ENCODE assay signal across 21 cellular contexts in the genomic region with DNA sequence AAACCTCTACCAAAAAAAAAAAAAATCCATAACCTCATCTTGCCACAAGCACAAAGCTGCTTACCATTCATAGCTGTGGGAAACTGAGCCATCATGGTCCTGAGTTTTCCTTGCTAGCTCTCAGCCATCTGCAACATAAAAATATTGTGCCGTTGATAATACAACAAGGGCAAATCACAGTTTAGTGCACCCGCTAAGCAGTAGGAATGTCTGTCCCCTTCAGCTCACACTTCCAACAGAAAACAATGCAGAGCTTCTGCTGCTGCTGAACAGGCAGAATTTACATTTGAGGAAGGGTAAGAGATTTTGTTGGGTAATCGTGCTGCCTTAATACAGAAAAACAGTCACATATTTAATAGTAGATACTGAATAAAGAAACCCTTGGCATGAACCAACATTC. TPM values are rescaled to one million over a fixed set of nuclear protein-coding genes. Genes with fewer than 3 reads are reported as not detected.
DNase-seq lines count a peak whose midpoint lies in the region; ATAC-seq, FAIRE-seq and TF ChIP-seq lines count a peak whose summit lies in the region.
"Had no signal": no experiment of that assay in that cellular context is flagged by ENCODE, and none has a peak within 500 bp of the region (broad histone marks: within the 10 kb centered on the region; RNA-seq: fewer than 3 reads in every experiment).

No MANE protein-coding gene starts in this region.

- H3K36me3 Mint-ChIP-seq in Calu3 (ENCODE audit: insufficient read depth, unreplicated experiment) = no peaks in the 10 kb centered on the region

- H3K4me3 Mint-ChIP-seq in Calu3 (ENCODE audit: low read depth, unreplicated experiment) = no peak overlapping the region
- H3K4me3 Mint-ChIP-seq: activated CD8-positive, alpha-beta memory T cell treated with anti-CD3 and anti-CD28 coated beads, Interleukin-2, amount 10 ng/mL, durations not matched to agents 7 days and 5 days; T-helper 2 cell treated with Interferon-gamma antibody and Interleukin-4, amounts not matched to agents 5 μg/mL and 100 μg/mL, for 36 hours had no signal

- in situ Hi-C loops in HAP-1 (cut with MboI; ENCODE audit: low sequenced_read_pairs) (no loop called here), GM12878 (cut with MboI) (no loop called here)

- H3K36me3 ChIP-seq in HAP-1 (replicated peaks) = no peaks in the 10 kb centered on the region
- H3K36me3 ChIP-seq in GM12878 (ENCODE audit: control insufficient read depth in 2 of 2, insufficient read depth in 2 of 2, low read length in 1 of 2) = peaks cover 0 to 6% of the 10 kb centered on the region in 2 experiments; a peak in 2 of 4 replicates
- H3K36me3 ChIP-seq: SJSA1, vagina had no signal

- no peaks in the 10 kb centered on the region for H3K4me1 Mint-ChIP-seq in Calu3 (ENCODE audit: low read depth, unreplicated experiment)

- H3K79me2 ChIP-seq in GM12878 (ENCODE audit: control insufficient read depth, insufficient read depth, low read length) = peaks cover 62% of the 10 kb centered on the region

- no peak overlapping the region for H3K4me3 ChIP-seq in HAP-1
- no peak overlapping the region for H3K4me3 ChIP-seq in GM12878
- H3K4me3 ChIP-seq: mucosa of descending colon, SJSA1, vagina had no signal

- TF ChIP-seq EP300 in GM12878 (IDR thresholded peaks at IDR 0.05; ENCODE audit: borderline replicate concordance in 1 of 2, control insufficient read depth in 1 of 2, low read depth in 2 of 2, low read length in 2 of 2) = no peak

- no TSS peak for BruUV-seq in GM12878 (replicated peaks; lab: Mats Ljungman, UMichigan)
- BruUV-seq in Calu3 (replicated peaks; lab: Mats Ljungman, UMichigan) = no TSS peak

- FAIRE-seq in GM12878 (lab: Jason Lieb, UNC) = no peak
- FAIRE-seq: kidney had no signal

- no peak overlapping the region for H3K27ac Mint-ChIP-seq in Calu3 (ENCODE audit: unreplicated experiment)
- H3K27ac Mint-ChIP-seq: activated CD8-positive, alpha-beta memory T cell treated with anti-CD3 and anti-CD28 coated beads, Interleukin-2, amount 10 ng/mL, durations not matched to agents 7 days and 5 days; CD8-positive, alpha-beta memory T cell; T-helper 2 cell treated with Interferon-gamma antibody and Interleukin-4, amounts not matched to agents 5 μg/mL and 100 μg/mL, for 36 hours had no signal

- DNase-seq in Ammon's horn (ENCODE audit: low spot score) (peak; percentile 33), HAP-1 (ENCODE audit: low spot score in 2 of 2) (peak; percentile 15 to 32), GM12878 (ENCODE audit: low read depth, low spot score) (no peak), medulla oblongata (ENCODE audit: extremely low spot score) (peak; percentile 35), kidney tubule cell (ENCODE audit: low spot score) (no peak), Calu3 (no peak), islet precursor cell (no peak)
- DNase-seq: activated CD4-positive, CD25-positive, alpha-beta regulatory T cell treated with anti-CD3 and anti-CD28 coated beads, Interleukin-2, amount 50 U/mL, for 72 hours; activated CD8-positive, alpha-beta memory T cell treated with anti-CD3 and anti-CD28 coated beads, Interleukin-2, amount 10 ng/mL, durations not matched to agents 7 days and 5 days; CD8-positive, alpha-beta memory T cell; effector CD4-positive, alpha-beta T cell; KG1; kidney; mucosa of descending colon; NCI-H1105; occipital lobe; stimulated activated CD4-positive, alpha-beta T cell treated with anti-CD3 and anti-CD28 coated beads, Interleukin-4, amount 100 ng/mL, for 1 hour had no signal

- peak overlapping the region; percentile 92 for H3K27ac ChIP-seq in GM12878 (ENCODE audit: control insufficient read depth, insufficient read depth)
- H3K27ac ChIP-seq: SJSA1, vagina had no signal

- CTCF ChIA-PET in GM12878 (lab: Yijun Ruan, JAX) = interaction anchor here (0.6 to 5.4 kb wide), 10 partner anchors 10 to 505 kb away, joined by 3 to 40 read pairs (median 5); no protein-coding TSS in a partner anchor
- CTCF ChIA-PET in Calu3 (lab: Charles Lee) = interaction anchor here (0.8 kb wide), 1 partner anchor 33 kb away, joined by 3 read pairs; the partner anchor contains the start of gene ITSN2

- no peak for TF ChIP-seq RAD21 in GM12878 (IDR thresholded peaks at IDR 0.05; ENCODE audit: insufficient read depth, low read depth, low read length)

- H3K4me2 ChIP-seq in GM12878 (ENCODE audit: control insufficient read depth, insufficient read depth) = no peak overlapping the region

- H2AFZ ChIP-seq in GM12878 (ENCODE audit: control insufficient read depth, low read depth, low read length) = no peak overlapping the region

- POLR2A ChIA-PET in GM12878 (lab: Charles Lee) = interaction anchor here (1.2 to 5.2 kb wide), 6 partner anchors 10 to 54 kb away, joined by 3 to 48 read pairs (median 4); partner anchors contain the start of gene ITSN2

- H3K9me3 ChIP-seq in HAP-1 (no peaks in the 10 kb centered on the region), GM12878 (replicated peaks; ENCODE audit: control insufficient read depth, insufficient read depth, low read length) (no peaks in the 10 kb centered on the region)
- H3K9me3 ChIP-seq: mucosa of descending colon, SJSA1, vagina had no signal

- TF ChIP-seq POLR2A in GM12878 (IDR thresholded peaks at IDR 0.05; ENCODE audit: low read depth, low read length) = no peak

- SMC1A ChIA-PET in GM12878 (lab: Charles Lee; ENCODE audit: uncharacterized antibody, unreplicated experiment) = interaction anchor here (0.6 to 6.9 kb wide), 6 partner anchors 12 to 101 kb away, joined by 3 to 102 read pairs (median 30); partner anchors contain the start of gene ITSN2

- H3K27me3 ChIP-seq in HAP-1 (ENCODE audit: low read depth) = no peaks in the 10 kb centered on the region
- H3K27me3 ChIP-seq in GM12878 (replicated peaks in 1 of 2; ENCODE audit: control insufficient read depth in 2 of 2, insufficient read depth in 2 of 2, low read length in 1 of 2) = no peaks in the 10 kb centered on the region
- H3K27me3 ChIP-seq: SJSA1, vagina had no signal

- intact Hi-C loops in GM12878 (cut with micrococcal nuclease; ENCODE audit: unreplicated experiment) (loop anchor here (2.0 kb wide), 1 partner anchor 15 kb away; no protein-coding TSS in a partner anchor), Calu3 (cut with micrococcal nuclease; ENCODE audit: unreplicated experiment) (no loop called here)

- no peaks in the 10 kb centered on the region; the same call in 1 of the 2 replicates for H3K4me1 ChIP-seq in HAP-1
- H3K4me1 ChIP-seq in GM12878 (ENCODE audit: control insufficient read depth, insufficient read depth, low read length) = peaks cover 27% of the 10 kb centered on the region
- H3K4me1 ChIP-seq: SJSA1 had no signal

- H3K9me3 Mint-ChIP-seq in Calu3 (ENCODE audit: low read depth, unreplicated experiment) = no peaks in the 10 kb centered on the region
- H3K9me3 Mint-ChIP-seq: CD8-positive, alpha-beta memory T cell; T-helper 2 cell treated with Interferon-gamma antibody and Interleukin-4, amounts not matched to agents 5 μg/mL and 100 μg/mL, for 36 hours had no signal

- ATAC-seq in GM12878 (no peak), GM18519 (IDR thresholded peaks at IDR 0.05; ENCODE audit: low FRiP score, unreplicated experiment) (no peak)
- ATAC-seq: activated CD8-positive, alpha-beta memory T cell treated with anti-CD3 and anti-CD28 coated beads, Interleukin-2, amount 10 ng/mL, durations not matched to agents 7 days and 5 days; mucosa of descending colon had no signal

- RAD21 ChIA-PET in GM12878 (lab: Charles Lee; ENCODE audit: unreplicated experiment) = interaction anchor here (0.6 to 6.4 kb wide), 8 partner anchors 10 to 401 kb away, joined by 3 to 55 read pairs (median 12); partner anchors contain the start of genes ATAD2B and ITSN2

- WGBS in GM12878 (ENCODE audit: insufficient coverage, insufficient replicate concordance, low lambda C conversion rate, missing lambda C conversion rate) = 31% methylated on average over 3 of the region's 3 CpGs

- H3K27me3 Mint-ChIP-seq in Calu3 (ENCODE audit: unreplicated experiment) = no peaks in the 10 kb centered on the region
- H3K27me3 Mint-ChIP-seq: activated CD8-positive, alpha-beta memory T cell treated with anti-CD3 and anti-CD28 coated beads, Interleukin-2, amount 10 ng/mL, durations not matched to agents 7 days and 5 days; CD8-positive, alpha-beta memory T cell had no signal

- H4K20me1 ChIP-seq in GM12878 (ENCODE audit: control insufficient read depth, insufficient read depth) = no peaks in the 10 kb centered on the region

- TF ChIP-seq CTCF in GM12878 (IDR thresholded peaks at IDR 0.05 in 2 of 3, conservative IDR thresholded peaks at IDR 0.05 in 1 of 3; ENCODE audit: control insufficient read depth in 2 of 3, extremely low read depth in 1 of 3, insufficient read depth in 1 of 3, low read depth in 3 of 3, low read length in 3 of 3) (no peak), Calu3 (IDR thresholded peaks at IDR 0.05; ENCODE audit: unreplicated experiment) (no peak)

- no peak overlapping the region for H3K9ac ChIP-seq in GM12878 (ENCODE audit: control insufficient read depth, insufficient read depth, low read length)

TF ChIP-seq in GM12878, 131 proteins besides CTCF, POLR2A, EP300 and RAD21 (continues in another document):
- TF ChIP-seq SP1 (IDR thresholded peaks at IDR 0.05; ENCODE audit: low read depth, low read length) = no peak
- TF ChIP-seq SREBF1 (IDR thresholded peaks at IDR 0.05; ENCODE audit: low read length) = no peak
- no peak for TF ChIP-seq FOXK2 (IDR thresholded peaks at IDR 0.05)
- no peak for TF ChIP-seq TBL1XR1 (IDR thresholded peaks at IDR 0.05; ENCODE audit: low read depth, low read length)

RNA-seq across cellular contexts. Expression of gene ITSN2, which starts 32.3 kb away (rescaled TPM):
- 276 and 309 TPM in 2 replicates for total RNA-seq in GM12878 (2013; cell fraction: nucleolus; rRNA removed)
- total RNA-seq in GM12878 (2014; rRNA removed) = 43.9 and 53.0 TPM in 2 replicates
- 52.7 and 54.9 TPM in 2 replicates for total RNA-seq in GM12878 (2014; rRNA removed; fragmentation: Illumina TruSeq; extraction: Trizol)
- total RNA-seq in GM12878 (2021) = 65.1 and 70.1 TPM in 2 replicates
- 22.9 TPM for polyA plus RNA-seq in GM12878 (2011; ENCODE audit: low read depth)
- polyA plus RNA-seq in GM12878 (2011; rRNA removed) = 80.0 and 87.9 TPM in 2 replicates
- polyA plus RNA-seq in GM12878 (2011; cell fraction: cytosol; rRNA removed) = 50.0 and 89.8 TPM in 2 replicates
- polyA plus RNA-seq in GM12878 (2011; cell fraction: nucleus; rRNA removed) = 100 and 104 TPM in 2 replicates
- 37.9 and 40.1 TPM in 2 replicates for polyA plus RNA-seq in GM12878 (2012)
- 57.4 and 69.9 TPM in 2 replicates for polyA plus RNA-seq in GM12878 (2014; fragmentation: Illumina TruSeq; extraction: Trizol)
- polyA plus RNA-seq in GM12878 (2014; fragmentation: Nextera tagmentation; extraction: Ambion mirVana) = 10 to 100 TPM; 20.5 to 24.3 TPM
- polyA plus RNA-seq in GM12878 (2014; rRNA removed) = 41.8 and 47.8 TPM in 2 replicates
- 10 to 100 TPM; 56.6 to 58.1 TPM for polyA plus RNA-seq in GM12878 (2016; fragmentation: Nextera tagmentation; extraction: Ambion mirVana)
- 89.4 and 131 TPM in 2 replicates for polyA minus RNA-seq in GM12878 (2011; rRNA and poly(A)+ RNA removed)
- polyA minus RNA-seq in GM12878 (2011; cell fraction: cytosol; rRNA and poly(A)+ RNA removed) = 30.5 and 30.8 TPM in 2 replicates
- polyA minus RNA-seq in GM12878 (2011; cell fraction: nucleus; rRNA and poly(A)+ RNA removed) = 53.2 and 83.5 TPM in 2 replicates
- total RNA-seq in Calu3 (2022) = 44.3 and 45.4 TPM in 2 replicates

Comparison
In these comparisons a context has a peak if more than half of its experiments do, and no peak if none do; other contexts are left out.
1. DNase-seq: peak in Ammon's horn (single experiment), HAP-1 (2 of 2) and medulla oblongata (single experiment); none in GM12878 (single experiment), kidney tubule cell (single experiment), Calu3 (single experiment) and islet precursor cell (single experiment).